8 cellular contexts compared by ENCODE assay signal in genomic region chr22:42990131-42990838, GRCh38. TPM values are rescaled to one million over a fixed set of nuclear protein-coding genes. Genes with fewer than 3 reads are reported as not detected.
DNase-seq lines count a peak whose midpoint lies in the region; ATAC-seq and TF ChIP-seq lines count a peak whose summit lies in the region.
"Had no signal": no experiment of that assay in that cellular context is flagged by ENCODE, and none has a peak within 500 bp of the region (broad histone marks: within the 10 kb centered on the region; RNA-seq: fewer than 3 reads in every experiment).

No MANE protein-coding gene starts in this region.

- POLR2A ChIA-PET in CD8-positive, alpha-beta memory T cell (lab: Charles Lee), result no interaction called here

- H3K4me2 ChIP-seq in skeletal muscle satellite cell (ENCODE audit: low read length), result peak overlapping the region; percentile 75

- H3K9me3 Mint-ChIP-seq in CD8-positive, alpha-beta memory T cell, result no peaks in the 10 kb centered on the region
- H3K9me3 Mint-ChIP-seq in natural killer cell treated with Interleukin-12 subunit alpha and Interleukin-12 subunit beta and Interleukin-15 and Interleukin-18, amount 100 ng/mL, for 72 hours, result no peaks in the 10 kb centered on the region
- H3K9me3 Mint-ChIP-seq: activated B cell treated with CpG ODN at 0.5 μM for 24 hours had no signal

- H3K36me3 ChIP-seq in RWPE2 (ENCODE audit: low read depth) (0 out of 2 replicates have a peak, but pooled peaks cover 5% of the 10 kb centered on the region), skeletal muscle satellite cell (ENCODE audit: insufficient read depth, low read length) (no peaks in the 10 kb centered on the region)
- no peaks in the 10 kb centered on the region for H3K36me3 ChIP-seq in CD8-positive, alpha-beta memory T cell (ENCODE audit: insufficient read depth, low read length)

- peak; percentile 81 for ATAC-seq in RWPE2 (ENCODE audit: low read depth)
- ATAC-seq in natural killer cell treated with Interleukin-12 subunit alpha and Interleukin-12 subunit beta and Interleukin-15 and Interleukin-18, amount 100 ng/mL, for 72 hours, result no peak

- H3K27me3 Mint-ChIP-seq in CD8-positive, alpha-beta memory T cell, result no peaks in the 10 kb centered on the region
- no peaks in the 10 kb centered on the region for H3K27me3 Mint-ChIP-seq in natural killer cell treated with Interleukin-12 subunit alpha and Interleukin-12 subunit beta and Interleukin-15 and Interleukin-18, amount 100 ng/mL, for 72 hours
- H3K27me3 Mint-ChIP-seq: activated B cell treated with CpG ODN at 0.5 μM for 24 hours had no signal

- H3K36me3 Mint-ChIP-seq in CD8-positive, alpha-beta memory T cell, result peaks cover 0 to 7% (median 5%) of the 10 kb centered on the region in 3 donors
- H3K36me3 Mint-ChIP-seq in natural killer cell treated with Interleukin-12 subunit alpha and Interleukin-12 subunit beta and Interleukin-15 and Interleukin-18, amount 100 ng/mL, for 72 hours, result no peaks in the 10 kb centered on the region

- peaks cover 22 to 56% (median 56%) of the 10 kb centered on the region in 3 donors for H3K4me1 Mint-ChIP-seq in CD8-positive, alpha-beta memory T cell
- H3K4me1 Mint-ChIP-seq in natural killer cell treated with Interleukin-12 subunit alpha and Interleukin-12 subunit beta and Interleukin-15 and Interleukin-18, amount 100 ng/mL, for 72 hours (ENCODE audit: low read depth in 2 of 2), result peaks cover 33 to 35% of the 10 kb centered on the region in 2 donors

- no peaks in the 10 kb centered on the region for H3K9me3 ChIP-seq in RWPE2 (ENCODE audit: severe bottlenecking)
- no peaks in the 10 kb centered on the region for H3K9me3 ChIP-seq in skeletal muscle satellite cell (replicated peaks; ENCODE audit: low read length)
- H3K9me3 ChIP-seq in CD8-positive, alpha-beta memory T cell (ENCODE audit: low read length), result no peaks in the 10 kb centered on the region

- H3K4me1 ChIP-seq in RWPE2 (ENCODE audit: insufficient read depth, poor library complexity, severe bottlenecking) (peaks cover 37% of the 10 kb centered on the region), skeletal muscle satellite cell (ENCODE audit: control insufficient read depth, insufficient read depth, low read length) (peaks cover 40% of the 10 kb centered on the region)
- H3K4me1 ChIP-seq in CD8-positive, alpha-beta memory T cell (ENCODE audit: insufficient read depth, low read length), result no peaks in the 10 kb centered on the region

- H3K27ac Mint-ChIP-seq in CD8-positive, alpha-beta memory T cell, result peak overlapping the region in 1 of 8 donors; percentile 20
- no peak overlapping the region for H3K27ac Mint-ChIP-seq in natural killer cell treated with Interleukin-12 subunit alpha and Interleukin-12 subunit beta and Interleukin-15 and Interleukin-18, amount 100 ng/mL, for 72 hours
- H3K27ac Mint-ChIP-seq: activated B cell treated with CpG ODN at 0.5 μM for 24 hours had no signal

- H3K4me3 ChIP-seq in RWPE2 (ENCODE audit: severe bottlenecking) (no peak overlapping the region), skeletal muscle satellite cell (ENCODE audit: low read length) (peak overlapping the region; percentile 51)
- no peak overlapping the region for H3K4me3 ChIP-seq in CD8-positive, alpha-beta memory T cell (ENCODE audit: low read length)

- peak; percentile 84 for DNase-seq in H4 (ENCODE audit: low spot score)
- peak; percentile 81 for DNase-seq in RWPE2 (ENCODE audit: low spot score)
- peak; percentile 91 for DNase-seq in fibroblast of peridontal ligament (ENCODE audit: extremely low read depth)
- DNase-seq in CD8-positive, alpha-beta memory T cell, result no peak
- DNase-seq in natural killer cell treated with Interleukin-12 subunit alpha and Interleukin-12 subunit beta and Interleukin-15 and Interleukin-18, amount 100 ng/mL, for 72 hours (ENCODE audit: low spot score), result no peak
- DNase-seq in NCI-H748 treated with DMSO at 0.1 percent for 48 hours (lab: John Stamatoyannopoulos, UW), result no peak
- DNase-seq: activated B cell treated with CpG ODN at 0.5 μM for 24 hours had no signal

- no peaks in the 10 kb centered on the region for H3K27me3 ChIP-seq in RWPE2 (ENCODE audit: insufficient read depth, poor library complexity, severe bottlenecking)
- H3K27me3 ChIP-seq in skeletal muscle satellite cell (ENCODE audit: control insufficient read depth, insufficient read depth, low read length), result no peaks in the 10 kb centered on the region
- H3K27me3 ChIP-seq in CD8-positive, alpha-beta memory T cell (ENCODE audit: insufficient read depth, low read length, poor library complexity, severe bottlenecking), result no peaks in the 10 kb centered on the region

- CTCF ChIA-PET in CD8-positive, alpha-beta memory T cell (lab: Charles Lee), result no interaction called here

- peak overlapping the region; percentile 55 for H3K9ac ChIP-seq in skeletal muscle satellite cell (ENCODE audit: low read depth, low read length)

- H3K27ac ChIP-seq in RWPE2 (ENCODE audit: poor library complexity, severe bottlenecking), result peak overlapping the region; percentile 93
- H3K27ac ChIP-seq in CD8-positive, alpha-beta memory T cell (ENCODE audit: low read depth, low read length), result no peak overlapping the region

- no peak overlapping the region for H3K4me3 Mint-ChIP-seq in CD8-positive, alpha-beta memory T cell
- no peak overlapping the region for H3K4me3 Mint-ChIP-seq in natural killer cell treated with Interleukin-12 subunit alpha and Interleukin-12 subunit beta and Interleukin-15 and Interleukin-18, amount 100 ng/mL, for 72 hours
- H3K4me3 Mint-ChIP-seq: activated B cell treated with CpG ODN at 0.5 μM for 24 hours had no signal

- TF ChIP-seq CTCF in RWPE2 (IDR thresholded peaks at IDR 0.05; ENCODE audit: poor library complexity, severe bottlenecking), result peak; percentile 82

RNA-seq across cellular contexts. Expression of gene PACSIN2, which starts 24.7 kb away (rescaled TPM):
- total RNA-seq in H4 (2014; rRNA removed; shearing (Covaris generic)), result 52.4 and 56.9 TPM in 2 replicates
- 30.9 and 46.3 TPM in 2 replicates for total RNA-seq in skeletal muscle satellite cell (2012; rRNA removed)
- 10 to 100 TPM; 30.2 to 36.5 TPM for total RNA-seq in CD8-positive, alpha-beta memory T cell
- polyA plus RNA-seq in CD8-positive, alpha-beta memory T cell, result 26.3 TPM
- 10 to 100 TPM; 34.5 to 64.0 TPM for total RNA-seq in natural killer cell treated with Interleukin-12 subunit alpha and Interleukin-12 subunit beta and Interleukin-15 and Interleukin-18, amount 100 ng/mL, for 72 hours

Comparison
In these comparisons a context has a peak if more than half of its experiments do, and no peak if none do; other contexts are left out.
1. DNase-seq: peak in H4 (single experiment), RWPE2 (single experiment) and fibroblast of peridontal ligament (single experiment); none in CD8-positive, alpha-beta memory T cell (0 of 5), natural killer cell treated with Interleukin-12 subunit alpha and Interleukin-12 subunit beta and Interleukin-15 and Interleukin-18, amount 100 ng/mL, for 72 hours (single experiment) and NCI-H748 treated with DMSO at 0.1 percent for 48 hours (single experiment).